Comparison of ENCODE assay signal across 8 cellular contexts in genomic region chr14:92783813-92784431, GRCh38. TPM values are rescaled to one million over a fixed set of nuclear protein-coding genes. Genes with fewer than 3 reads are reported as not detected.
A peak's percentile ranks its signal among the peaks of the same experiment; 100 is the strongest.
DNase-seq lines count a peak whose midpoint lies in the region; ATAC-seq, FAIRE-seq and TF ChIP-seq lines count a peak whose summit lies in the region.

No MANE protein-coding gene starts in this region.

- H3K9me3 ChIP-seq in KOPT-K1 (ENCODE audit: insufficient read depth, low read length, poor library complexity, severe bottlenecking) (peaks cover 4% of the 10 kb centered on the region), OCI-LY1 (ENCODE audit: low read length) (peaks cover 2% of the 10 kb centered on the region; the same call in 1 of the 2 replicates), kidney (ENCODE audit: control insufficient read depth in 1 of 2, low read length in 2 of 2) (no peaks in the 10 kb centered on the region)

- H3K4me1 Mint-ChIP-seq in MCF 10A (ENCODE audit: insufficient read depth, unreplicated experiment) = peaks cover 4% of the 10 kb centered on the region

- no peaks in the 10 kb centered on the region for H4K20me1 ChIP-seq in OCI-LY1 (ENCODE audit: insufficient read depth, low read length)

- intact Hi-C loops in MCF 10A (cut with micrococcal nuclease) = loop anchor here (1.0 to 5.0 kb wide), 2 partner anchors 37 to 70 kb away; partner anchors contain the start of gene LGMN
- intact Hi-C loops in kidney (cut with DNase I) = loop anchor here (10.0 kb wide), 1 partner anchor 69 kb away; no protein-coding TSS in a partner anchor

- no TSS peak for BruUV-seq in MCF 10A (replicated peaks; lab: Mats Ljungman, UMichigan)

- peak overlapping the region; percentile 26 for H3K27ac ChIP-seq in KOPT-K1 (ENCODE audit: low read depth, low read length, poor library complexity, severe bottlenecking)
- H3K27ac ChIP-seq in OCI-LY1 (ENCODE audit: low read depth, low read length, poor library complexity, severe bottlenecking) = no peak overlapping the region
- no peak overlapping the region for H3K27ac ChIP-seq in kidney (ENCODE audit: low read depth in 2 of 2, low read length in 2 of 2)

- TF ChIP-seq CTCF in OCI-LY1 (IDR thresholded peaks at IDR 0.05; ENCODE audit: low read length) = peak; percentile 65
- peak; percentile 60 for TF ChIP-seq CTCF in MCF 10A (IDR thresholded peaks at IDR 0.05; ENCODE audit: unreplicated experiment)
- peak; percentile 65 for TF ChIP-seq CTCF in kidney (IDR thresholded peaks at IDR 0.05; ENCODE audit: borderline replicate concordance, extremely low read depth, insufficient read depth)

- no peaks in the 10 kb centered on the region for H3K79me2 ChIP-seq in OCI-LY1 (ENCODE audit: insufficient read depth, low read length)

- peak; percentile 43 for ATAC-seq in GM18498 (IDR thresholded peaks at IDR 0.05; ENCODE audit: unreplicated experiment)

- H3K36me3 ChIP-seq in KOPT-K1 (ENCODE audit: insufficient read depth, low read length) (no peaks in the 10 kb centered on the region), OCI-LY1 (ENCODE audit: insufficient read depth, low read length) (no peaks in the 10 kb centered on the region), kidney (ENCODE audit: control insufficient read depth in 1 of 2, insufficient read depth in 2 of 2, low read length in 2 of 2) (no peaks in the 10 kb centered on the region)

- H3K27ac Mint-ChIP-seq in MCF 10A (ENCODE audit: low read depth, unreplicated experiment) = no peak overlapping the region

- DNase-seq in AML-193 (lab: John Stamatoyannopoulos, UW) (peak; percentile 60 to 68), MCF 10A (ENCODE audit: unreplicated experiment) (peak; percentile 64), kidney (no peak), stromal cell of bone marrow (ENCODE audit: low read depth) (peak; percentile 43)
- DNase-seq in stimulated activated CD4-positive, alpha-beta T cell treated with anti-CD3 and anti-CD28 coated beads, Interleukin-4, amount 100 ng/mL, for 1 hour = no peak

- no peak overlapping the region for H3K4me3 Mint-ChIP-seq in MCF 10A (ENCODE audit: unreplicated experiment)

- no peak overlapping the region for H3K4me2 ChIP-seq in OCI-LY1 (ENCODE audit: low read length)

- H3K4me1 ChIP-seq in OCI-LY1 (ENCODE audit: insufficient read depth, low read length, severe bottlenecking) = no peaks in the 10 kb centered on the region
- H3K4me1 ChIP-seq in kidney (ENCODE audit: control insufficient read depth in 1 of 2, insufficient read depth in 1 of 2, low read depth in 1 of 2, low read length in 2 of 2) = no peaks in the 10 kb centered on the region

- FAIRE-seq in kidney (lab: Jason Lieb, UNC) = peak; percentile 90

- peaks cover 3% of the 10 kb centered on the region for H3K9me3 Mint-ChIP-seq in MCF 10A (ENCODE audit: unreplicated experiment)

- POLR2A ChIA-PET in MCF 10A (lab: Yijun Ruan, JAX) = interaction anchor here (0.5 to 1.1 kb wide), 3 partner anchors 207 to 684 kb away, joined by 3 to 4 read pairs (median 4); partner anchors contain the start of genes CPSF2 and NDUFB1

- H3K27me3 ChIP-seq in OCI-LY1 (ENCODE audit: insufficient read depth, low read length) = no peaks in the 10 kb centered on the region

- CTCF ChIA-PET in MCF 10A (lab: Yijun Ruan, JAX) = interaction anchor here (0.5 to 8.6 kb wide), 15 partner anchors 8 to 699 kb away, joined by 3 to 106 read pairs (median 3); no protein-coding TSS in a partner anchor

- no peak overlapping the region for H3K4me3 ChIP-seq in OCI-LY1 (ENCODE audit: low read depth, low read length, poor library complexity, severe bottlenecking)
- no peak overlapping the region for H3K4me3 ChIP-seq in kidney (ENCODE audit: low read length in 2 of 2)

- no peaks in the 10 kb centered on the region for H3K9me2 ChIP-seq in OCI-LY1 (ENCODE audit: low read depth, low read length)

- H3F3A ChIP-seq in OCI-LY1 (ENCODE audit: insufficient read depth, low read length) = no peaks in the 10 kb centered on the region

- H3K9ac ChIP-seq in OCI-LY1 (ENCODE audit: low read length) (no peak overlapping the region), kidney (ENCODE audit: low read length in 2 of 2) (no peak overlapping the region)

- no peak overlapping the region for H2AFZ ChIP-seq in OCI-LY1 (ENCODE audit: low read length)

- H3K27me3 Mint-ChIP-seq in MCF 10A (ENCODE audit: insufficient read depth, unreplicated experiment) = no peaks in the 10 kb centered on the region

- H3K36me3 Mint-ChIP-seq in MCF 10A (ENCODE audit: insufficient read depth, unreplicated experiment) = no peaks in the 10 kb centered on the region

RNA-seq across cellular contexts. Expression of gene GOLGA5, which starts 10.2 kb away (rescaled TPM):
- total RNA-seq in MCF 10A (2022) (60.6 and 64.8 TPM in 2 replicates), kidney (33.7 TPM)
- polyA plus RNA-seq in kidney (ENCODE audit: insufficient read depth, low read depth, low replicate concordance) = 27.7 TPM

RNA-seq across cellular contexts. Expression of gene LGMN, which starts 35.5 kb away (rescaled TPM):
- total RNA-seq in MCF 10A (2022) (16.6 and 20.0 TPM in 2 replicates), kidney (66.3 TPM)
- 200 TPM for polyA plus RNA-seq in kidney (ENCODE audit: insufficient read depth, low read depth, low replicate concordance)

Comparison
In these comparisons a context has a peak if more than half of its experiments do, and no peak if none do; other contexts are left out.
1. DNase-seq: peak in AML-193 (2 of 2), MCF 10A (single experiment) and stromal cell of bone marrow (single experiment); none in kidney (single experiment) and stimulated activated CD4-positive, alpha-beta T cell treated with anti-CD3 and anti-CD28 coated beads, Interleukin-4, amount 100 ng/mL, for 1 hour (single experiment).
2. Peak in every context shown above with its lines, with median percentiles within 50 percentile points of each other: CTCF ChIP-seq.